Comparison of ENCODE assay signal across 16 cellular contexts in genomic region chr1:36657826-36658225, GRCh38.
DNase-seq lines count a peak whose midpoint lies in the region; ATAC-seq and TF ChIP-seq lines count a peak whose summit lies in the region.
"Had no signal": no experiment of that assay in that cellular context is flagged by ENCODE, and none has a peak within 500 bp of the region (broad histone marks: within the 10 kb centered on the region; RNA-seq: fewer than 3 reads in every experiment).

No MANE protein-coding gene starts in this region.

- TF ChIP-seq CTCF in WERI-Rb-1 (IDR thresholded peaks at IDR 0.05; ENCODE audit: low read depth, low read length) (no peak), BE2C (IDR thresholded peaks at IDR 0.05; ENCODE audit: low read depth, low read length) (no peak), nephron progenitor cell (IDR thresholded peaks at IDR 0.05) (no peak)

- H3K36me3 ChIP-seq in WERI-Rb-1 (no peaks in the 10 kb centered on the region), BE2C (no peaks in the 10 kb centered on the region)
- H3K36me3 ChIP-seq: HAP-1 had no signal

- H3K4me1 ChIP-seq in BE2C, result no peaks in the 10 kb centered on the region
- H3K4me1 ChIP-seq: HAP-1 had no signal

- H3K36me3 Mint-ChIP-seq in nephron progenitor cell (ENCODE audit: low read depth), result no peaks in the 10 kb centered on the region

- peak; percentile 15 for DNase-seq in cardiac septum (ENCODE audit: low spot score)
- no peak for DNase-seq in Right ventricle myocardium inferior (ENCODE audit: missing footprints)
- no peak for DNase-seq in WERI-Rb-1
- peak in 29 of 42 donors; percentile 12 to 61 (median 35) for DNase-seq in head of caudate nucleus
- DNase-seq in superior temporal gyrus (ENCODE audit: extremely low spot score), result peak; percentile 14
- no peak for DNase-seq in BE2C
- DNase-seq in nephron progenitor cell, result no peak
- DNase-seq: 8988T; AML-193; C1 segment of cervical spinal cord; CD4-positive, alpha-beta T cell; DND-41; GDM1 had no signal

- H3K27me3 ChIP-seq in WERI-Rb-1 (ENCODE audit: insufficient read depth, low read depth, severe bottlenecking) (no peaks in the 10 kb centered on the region), BE2C (no peaks in the 10 kb centered on the region)

- no peak for ATAC-seq in Right ventricle myocardium inferior
- no peak for ATAC-seq in GM21717 (IDR thresholded peaks at IDR 0.05; ENCODE audit: unreplicated experiment)
- ATAC-seq: HepG2 had no signal

- H3K27me3 Mint-ChIP-seq in nephron progenitor cell (ENCODE audit: low read depth, poor library complexity), result peaks cover 34% of the 10 kb centered on the region

- no peaks in the 10 kb centered on the region for H3K9me3 Mint-ChIP-seq in nephron progenitor cell
- H3K9me3 Mint-ChIP-seq: CD4-positive, alpha-beta T cell had no signal

- peaks cover 31% of the 10 kb centered on the region for H3K4me1 Mint-ChIP-seq in nephron progenitor cell

- H3K9me3 ChIP-seq in WERI-Rb-1 (ENCODE audit: severe bottlenecking), result no peaks in the 10 kb centered on the region
- H3K9me3 ChIP-seq in BE2C, result no peaks in the 10 kb centered on the region
- H3K9me3 ChIP-seq: HAP-1 had no signal

- H3K27ac Mint-ChIP-seq in nephron progenitor cell, result no peak overlapping the region
- H3K27ac Mint-ChIP-seq: CD4-positive, alpha-beta T cell had no signal

- intact Hi-C loops in cardiac septum (cut with DNase I) (no loop called here), Right ventricle myocardium inferior (cut with DNase I) (no loop called here), head of caudate nucleus (cut with DNase I) (no loop called here)

- H3K4me3 ChIP-seq in WERI-Rb-1 (ENCODE audit: low read depth, low read length) (no peak overlapping the region), BE2C (ENCODE audit: low read depth, low read length) (no peak overlapping the region)
- H3K4me3 ChIP-seq: HAP-1 had no signal

- no peak overlapping the region for H3K4me3 Mint-ChIP-seq in nephron progenitor cell
- H3K4me3 Mint-ChIP-seq: CD4-positive, alpha-beta T cell had no signal

- H3K27ac ChIP-seq in WERI-Rb-1, result peak overlapping the region; percentile 57; the same call in 1 of the 2 replicates

Comparison
In these comparisons a context has a peak if more than half of its experiments do, and no peak if none do; other contexts are left out.
1. DNase-seq: peak in cardiac septum (single experiment), head of caudate nucleus (29 of 42) and superior temporal gyrus (single experiment); none in Right ventricle myocardium inferior (single experiment), WERI-Rb-1 (single experiment), BE2C (single experiment) and nephron progenitor cell (single experiment).